Comparison of ENCODE assay signal across 8 cellular contexts in genomic region chr1:68819190-68819829, GRCh38.
DNase-seq lines count a peak whose midpoint lies in the region; ATAC-seq, FAIRE-seq and TF ChIP-seq lines count a peak whose summit lies in the region.

No MANE protein-coding gene starts in this region.

- no peaks in the 10 kb centered on the region for H3K4me1 Mint-ChIP-seq in activated CD4-positive, alpha-beta memory T cell treated with anti-CD3 and anti-CD28 coated beads, Interleukin-2, amount 10 ng/mL, durations not matched to agents 7 days and 5 days
- no peaks in the 10 kb centered on the region for H3K4me1 Mint-ChIP-seq in activated T-helper 17 cell treated with anti-CD3 and anti-CD28 coated beads, Interleukin-2, amount 50 U/mL, for 72 hours

- POLR2A ChIA-PET in GM12878 (lab: Charles Lee): no interaction called here
- POLR2A ChIA-PET in activated CD4-positive, alpha-beta memory T cell treated with anti-CD3 and anti-CD28 coated beads, Interleukin-2, amount 10 ng/mL, durations not matched to agents 7 days and 5 days (lab: Charles Lee): no interaction called here

- no peak for TF ChIP-seq POLR2A in GM12878 (IDR thresholded peaks at IDR 0.05; ENCODE audit: low read depth, low read length)

- H3K9me3 ChIP-seq in GM12878 (replicated peaks; ENCODE audit: control insufficient read depth, insufficient read depth, low read length) (no peaks in the 10 kb centered on the region), neural cell (ENCODE audit: low read length) (no peaks in the 10 kb centered on the region)

- H2AFZ ChIP-seq in GM12878 (ENCODE audit: control insufficient read depth, low read depth, low read length) (no peak overlapping the region), neural cell (ENCODE audit: low read depth, low read length) (no peak overlapping the region)

- no peak overlapping the region for H3K9ac ChIP-seq in GM12878 (ENCODE audit: control insufficient read depth, insufficient read depth, low read length)
- H3K9ac ChIP-seq in neural cell (ENCODE audit: low read length): no peak overlapping the region

- SMC1A ChIA-PET in GM12878 (lab: Charles Lee; ENCODE audit: uncharacterized antibody, unreplicated experiment): interaction anchor here (1.0 to 1.2 kb wide), 2 partner anchors 18 to 918 kb away, joined by 3 to 4 read pairs; no protein-coding TSS in a partner anchor

- no peak for DNase-seq in GM12864 (ENCODE audit: low read depth)
- DNase-seq in M059J (ENCODE audit: low read depth): peak; percentile 13
- DNase-seq in GM12878 (ENCODE audit: low read depth, low spot score): no peak
- no peak for DNase-seq in stimulated activated CD4-positive, alpha-beta T cell treated with anti-CD3 and anti-CD28 coated beads, Interleukin-4, amount 100 ng/mL, for 24 hours
- DNase-seq in activated CD4-positive, alpha-beta memory T cell treated with anti-CD3 and anti-CD28 coated beads, Interleukin-2, amount 10 ng/mL, durations not matched to agents 7 days and 5 days: no peak

- TF ChIP-seq RAD21 in GM12878 (IDR thresholded peaks at IDR 0.05; ENCODE audit: insufficient read depth, low read depth, low read length): no peak
- TF ChIP-seq RAD21 in neural cell (conservative IDR thresholded peaks at IDR 0.05): peak; percentile 53

- intact Hi-C loops in GM12878 (cut with micrococcal nuclease; ENCODE audit: unreplicated experiment): no loop called here

- H3K9me3 Mint-ChIP-seq in activated CD4-positive, alpha-beta memory T cell treated with anti-CD3 and anti-CD28 coated beads, Interleukin-2, amount 10 ng/mL, durations not matched to agents 7 days and 5 days: peaks cover 6% of the 10 kb centered on the region
- H3K9me3 Mint-ChIP-seq in activated T-helper 17 cell treated with anti-CD3 and anti-CD28 coated beads, Interleukin-2, amount 50 U/mL, for 72 hours: peaks cover 10% of the 10 kb centered on the region

- H3K4me2 ChIP-seq in GM12878 (ENCODE audit: control insufficient read depth, insufficient read depth) (no peak overlapping the region), neural cell (ENCODE audit: low read length) (no peak overlapping the region)

- H3K27me3 ChIP-seq in GM12878 (replicated peaks in 1 of 2; ENCODE audit: control insufficient read depth in 2 of 2, insufficient read depth in 2 of 2, low read length in 1 of 2): no peaks in the 10 kb centered on the region
- H3K27me3 ChIP-seq in neural cell (ENCODE audit: insufficient read depth, low read depth, low read length): no peaks in the 10 kb centered on the region

- no peaks in the 10 kb centered on the region for H3K4me1 ChIP-seq in GM12878 (ENCODE audit: control insufficient read depth, insufficient read depth, low read length)

- WGBS in GM12878 (ENCODE audit: insufficient coverage, insufficient replicate concordance, low lambda C conversion rate, missing lambda C conversion rate): 43% methylated on average over 4 of the region's 4 CpGs

- no peaks in the 10 kb centered on the region for H4K20me1 ChIP-seq in GM12878 (ENCODE audit: control insufficient read depth, insufficient read depth)
- H4K20me1 ChIP-seq in neural cell (ENCODE audit: insufficient read depth): no peaks in the 10 kb centered on the region

- H3K36me3 ChIP-seq in GM12878 (ENCODE audit: control insufficient read depth in 2 of 2, insufficient read depth in 2 of 2, low read length in 1 of 2): no peaks in the 10 kb centered on the region
- no peaks in the 10 kb centered on the region for H3K36me3 ChIP-seq in neural cell (ENCODE audit: insufficient read depth, low read length)

- ATAC-seq in GM12878: peak; percentile 74
- no peak for ATAC-seq in GM21528 (IDR thresholded peaks at IDR 0.05; ENCODE audit: low FRiP score, unreplicated experiment)
- no peak for ATAC-seq in activated T-helper 17 cell treated with anti-CD3 and anti-CD28 coated beads, Interleukin-2, amount 50 U/mL, for 72 hours (replicated peaks)

- H3K27ac Mint-ChIP-seq in activated CD4-positive, alpha-beta memory T cell treated with anti-CD3 and anti-CD28 coated beads, Interleukin-2, amount 10 ng/mL, durations not matched to agents 7 days and 5 days: no peak overlapping the region
- H3K27ac Mint-ChIP-seq in activated T-helper 17 cell treated with anti-CD3 and anti-CD28 coated beads, Interleukin-2, amount 50 U/mL, for 72 hours: no peak overlapping the region

- no peak for FAIRE-seq in GM12878 (lab: Jason Lieb, UNC)

- H3K27me3 Mint-ChIP-seq in activated CD4-positive, alpha-beta memory T cell treated with anti-CD3 and anti-CD28 coated beads, Interleukin-2, amount 10 ng/mL, durations not matched to agents 7 days and 5 days: no peaks in the 10 kb centered on the region
- no peaks in the 10 kb centered on the region for H3K27me3 Mint-ChIP-seq in activated T-helper 17 cell treated with anti-CD3 and anti-CD28 coated beads, Interleukin-2, amount 50 U/mL, for 72 hours

- H3K9me2 ChIP-seq in neural cell (ENCODE audit: insufficient read depth, low read length): no peaks in the 10 kb centered on the region

- H3K36me3 Mint-ChIP-seq in activated CD4-positive, alpha-beta memory T cell treated with anti-CD3 and anti-CD28 coated beads, Interleukin-2, amount 10 ng/mL, durations not matched to agents 7 days and 5 days (ENCODE audit: low read depth): no peaks in the 10 kb centered on the region
- H3K36me3 Mint-ChIP-seq in activated T-helper 17 cell treated with anti-CD3 and anti-CD28 coated beads, Interleukin-2, amount 50 U/mL, for 72 hours (ENCODE audit: low read depth): no peaks in the 10 kb centered on the region

- no peak for TF ChIP-seq EP300 in GM12878 (IDR thresholded peaks at IDR 0.05; ENCODE audit: borderline replicate concordance in 1 of 2, control insufficient read depth in 1 of 2, low read depth in 2 of 2, low read length in 2 of 2)
- no peak for TF ChIP-seq EP300 in neural cell (conservative IDR thresholded peaks at IDR 0.05; ENCODE audit: poor library complexity, severe bottlenecking)

- no peak overlapping the region for H3K27ac ChIP-seq in GM12878 (ENCODE audit: control insufficient read depth, insufficient read depth)
- no peak overlapping the region for H3K27ac ChIP-seq in neural cell (ENCODE audit: low read length)

- no peak overlapping the region for H3K4me3 Mint-ChIP-seq in activated CD4-positive, alpha-beta memory T cell treated with anti-CD3 and anti-CD28 coated beads, Interleukin-2, amount 10 ng/mL, durations not matched to agents 7 days and 5 days
- H3K4me3 Mint-ChIP-seq in activated T-helper 17 cell treated with anti-CD3 and anti-CD28 coated beads, Interleukin-2, amount 50 U/mL, for 72 hours: no peak overlapping the region

- TF ChIP-seq CTCF in GM12864 (IDR thresholded peaks at IDR 0.05; ENCODE audit: low read depth, low read length, missing control alignments): peak; percentile 18
- peak in 1 of 3 experiments; percentile 18; a peak in 1 of 6 replicates for TF ChIP-seq CTCF in GM12878 (IDR thresholded peaks at IDR 0.05 in 2 of 3, conservative IDR thresholded peaks at IDR 0.05 in 1 of 3; ENCODE audit: control insufficient read depth in 2 of 3, extremely low read depth in 1 of 3, insufficient read depth in 1 of 3, low read depth in 3 of 3, low read length in 3 of 3)
- peak; percentile 46 for TF ChIP-seq CTCF in neural cell (IDR thresholded peaks at IDR 0.05; ENCODE audit: poor library complexity, severe bottlenecking)

- RAD21 ChIA-PET in GM12878 (lab: Charles Lee; ENCODE audit: unreplicated experiment): no interaction called here

- H3K79me2 ChIP-seq in GM12878 (ENCODE audit: control insufficient read depth, insufficient read depth, low read length): no peaks in the 10 kb centered on the region
- H3K79me2 ChIP-seq in neural cell (replicated peaks; ENCODE audit: insufficient read depth, low read length): no peaks in the 10 kb centered on the region

- CTCF ChIA-PET in GM12878 (lab: Yijun Ruan, JAX): no interaction called here
- CTCF ChIA-PET in activated CD4-positive, alpha-beta memory T cell treated with anti-CD3 and anti-CD28 coated beads, Interleukin-2, amount 10 ng/mL, durations not matched to agents 7 days and 5 days (lab: Charles Lee): no interaction called here

- H3K4me3 ChIP-seq in GM12864 (ENCODE audit: low read depth, low read length) (no peak overlapping the region), GM12878 (no peak overlapping the region), neural cell (ENCODE audit: low read length) (no peak overlapping the region)

- BruUV-seq in GM12878 (replicated peaks; lab: Mats Ljungman, UMichigan): no TSS peak

- in situ Hi-C loops in GM12878 (cut with MboI): no loop called here

- H3F3A ChIP-seq in neural cell (ENCODE audit: insufficient read depth, low read length, poor library complexity, severe bottlenecking): no peaks in the 10 kb centered on the region

TF ChIP-seq in GM12878, 131 proteins besides CTCF, POLR2A, EP300 and RAD21 (continues in another document):
- TF ChIP-seq EGR1 (IDR thresholded peaks at IDR 0.05; ENCODE audit: borderline replicate concordance in 1 of 2, low read depth in 2 of 2, low read length in 2 of 2): no peak

TF ChIP-seq in neural cell, 6 proteins besides CTCF, POLR2A, EP300 and RAD21:
- TF ChIP-seq EZH2 (IDR thresholded peaks at IDR 0.05; ENCODE audit: borderline replicate concordance, insufficient read depth, low read length, poor library complexity, severe bottlenecking) (no peak), SMC3 (conservative IDR thresholded peaks at IDR 0.05; ENCODE audit: poor library complexity) (peak; percentile 42)
